In the genomic region with DNA sequence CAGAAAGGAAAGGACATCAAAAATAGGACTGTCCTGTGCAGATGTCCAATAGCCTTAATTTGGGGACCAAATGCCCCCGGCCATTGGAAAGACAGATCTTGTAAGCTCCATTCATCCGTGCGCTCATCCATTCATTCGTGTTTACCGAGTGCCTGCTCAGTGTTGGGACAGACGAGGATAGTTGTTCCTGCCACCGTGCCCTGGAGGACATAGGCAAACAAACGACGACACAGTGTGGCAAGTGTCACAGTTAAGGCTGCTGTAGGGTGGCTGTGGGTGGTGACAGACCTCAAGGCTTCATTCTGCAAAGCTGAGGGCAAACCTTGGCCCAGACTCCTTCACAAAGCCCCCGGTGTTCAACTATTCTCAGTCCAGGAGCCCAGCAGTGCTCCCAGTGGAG, we compare ENCODE assay signal across 15 cellular contexts. TPM values are rescaled to one million over a fixed set of nuclear protein-coding genes. Genes with fewer than 3 reads are reported as not detected.
DNase-seq lines count a peak whose midpoint lies in the region; ATAC-seq and TF ChIP-seq lines count a peak whose summit lies in the region.
"Had no signal": no experiment of that assay in that cellular context is flagged by ENCODE, and none has a peak within 500 bp of the region (broad histone marks: within the 10 kb centered on the region; RNA-seq: fewer than 3 reads in every experiment).

No MANE protein-coding gene starts in this region.

- H3K36me3 ChIP-seq in Panc1 (ENCODE audit: control insufficient read depth, insufficient read depth, low read length): peaks cover 36% of the 10 kb centered on the region
- H3K36me3 ChIP-seq in mammary epithelial cell (ENCODE audit: insufficient read depth, low read length): peaks cover 30% of the 10 kb centered on the region
- peaks cover 0 to 36% (median 0%) of the 10 kb centered on the region in 3 donors for H3K36me3 ChIP-seq in esophagus squamous epithelium
- 0 out of 2 replicates have a peak, but pooled peaks cover 8% of the 10 kb centered on the region for H3K36me3 ChIP-seq in PC-9 (ENCODE audit: low read depth)

- H3F3A ChIP-seq in PC-9 (ENCODE audit: insufficient read depth, low read depth): peaks cover 7% of the 10 kb centered on the region; the same call in 1 of the 2 replicates

- H3K4me3 ChIP-seq in Panc1 (ENCODE audit: low read depth in 2 of 2, low read length in 2 of 2) (no peak overlapping the region), mammary epithelial cell (replicated peaks in 1 of 3; ENCODE audit: insufficient read depth in 1 of 3, low read depth in 2 of 3, low read length in 3 of 3) (no peak overlapping the region), esophagus squamous epithelium (no peak overlapping the region), PC-9 (no peak overlapping the region)
- H3K4me3 ChIP-seq: HAP-1 had no signal

- no peak overlapping the region for H3K27ac ChIP-seq in Panc1 (ENCODE audit: low read length)
- no peak overlapping the region for H3K27ac ChIP-seq in mammary epithelial cell (ENCODE audit: insufficient read depth, low read depth, low read length)
- H3K27ac ChIP-seq in esophagus squamous epithelium: no peak overlapping the region
- H3K27ac ChIP-seq in PC-9: no peak overlapping the region

- TF ChIP-seq POLR2A in esophagus squamous epithelium (IDR thresholded peaks at IDR 0.05): no peak

- H3K9ac ChIP-seq in mammary epithelial cell (ENCODE audit: insufficient read depth, low read length): no peak overlapping the region

- dilution Hi-C loops in mammary epithelial cell (cut with HindIII; ENCODE audit: low sequenced_read_pairs): no loop called here

- POLR2A ChIA-PET in activated naive CD8-positive, alpha-beta T cell treated with anti-CD3 and anti-CD28 coated beads, Interleukin-2, amount 10 ng/mL, durations not matched to agents 7 days and 5 days (lab: Charles Lee): no interaction called here
- POLR2A ChIA-PET in Panc1 (lab: Charles Lee): no interaction called here
- POLR2A ChIA-PET in PC-9 (lab: Charles Lee; ENCODE audit: unreplicated experiment): no interaction called here

- no peaks in the 10 kb centered on the region for H3K9me2 ChIP-seq in PC-9 (ENCODE audit: insufficient read depth)

- H4K20me1 ChIP-seq in mammary epithelial cell (ENCODE audit: insufficient read depth, low read length): no peaks in the 10 kb centered on the region
- H4K20me1 ChIP-seq in PC-9 (ENCODE audit: insufficient read depth): no peaks in the 10 kb centered on the region

- BruUV-seq in Panc1 (replicated peaks; lab: Mats Ljungman, UMichigan): TSS peak; percentile 30
- TSS peak; percentile 14 for BruUV-seq in mammary epithelial cell (replicated peaks; lab: Mats Ljungman, UMichigan)
- no TSS peak for BruUV-seq in PC-9 (replicated peaks; lab: Mats Ljungman, UMichigan)

- H3K4me1 ChIP-seq in Panc1 (ENCODE audit: control insufficient read depth, insufficient read depth, low read length) (peaks cover 4% of the 10 kb centered on the region; the same call in 1 of the 2 replicates), mammary epithelial cell (ENCODE audit: insufficient read depth, low read length) (no peaks in the 10 kb centered on the region), esophagus squamous epithelium (no peaks in the 10 kb centered on the region), PC-9 (replicated peaks; ENCODE audit: insufficient read depth) (no peaks in the 10 kb centered on the region)
- H3K4me1 ChIP-seq: HAP-1 had no signal

- WGBS in mammary epithelial cell (ENCODE audit: low coverage, missing lambda C conversion rate): 94% methylated on average over 9 of the region's 10 CpGs
- 96 to 99% methylated on average over 10 of the region's 10 CpGs for WGBS in esophagus squamous epithelium, 2 donors

- H3K36me3 Mint-ChIP-seq in activated naive CD8-positive, alpha-beta T cell treated with anti-CD3 and anti-CD28 coated beads, Interleukin-2, amount 10 ng/mL, durations not matched to agents 7 days and 5 days: peaks cover 63% of the 10 kb centered on the region
- H3K36me3 Mint-ChIP-seq in activated naive CD8-positive, alpha-beta T cell treated with anti-CD3 and anti-CD28 coated beads, Interleukin-2, amount 50 U/mL, for 24 hours (ENCODE audit: low read depth): peaks cover 71% of the 10 kb centered on the region
- H3K36me3 Mint-ChIP-seq: CD4-positive, alpha-beta memory T cell had no signal

- intact Hi-C loops in Panc1 (cut with micrococcal nuclease; ENCODE audit: unreplicated experiment): no loop called here
- intact Hi-C loops in mammary epithelial cell (cut with micrococcal nuclease): no loop called here
- intact Hi-C loops in esophagus squamous epithelium (cut with DNase I): no loop called here
- intact Hi-C loops in PC-9 (cut with micrococcal nuclease; ENCODE audit: unreplicated experiment): no loop called here

- H3K9me3 ChIP-seq in Panc1 (ENCODE audit: control insufficient read depth, insufficient read depth, low read depth, low read length): no peaks in the 10 kb centered on the region
- no peaks in the 10 kb centered on the region for H3K9me3 ChIP-seq in mammary epithelial cell (replicated peaks; ENCODE audit: insufficient read depth, low read length)
- H3K9me3 ChIP-seq in esophagus squamous epithelium: no peaks in the 10 kb centered on the region
- no peaks in the 10 kb centered on the region for H3K9me3 ChIP-seq in PC-9 (ENCODE audit: insufficient read depth, low read depth)
- H3K9me3 ChIP-seq: HAP-1 had no signal

- ATAC-seq in activated naive CD8-positive, alpha-beta T cell treated with anti-CD3 and anti-CD28 coated beads, Interleukin-2, amount 10 ng/mL, durations not matched to agents 7 days and 5 days (ENCODE audit: low read depth): no peak
- ATAC-seq in activated naive CD8-positive, alpha-beta T cell treated with anti-CD3 and anti-CD28 coated beads, Interleukin-2, amount 50 U/mL, for 24 hours: no peak
- ATAC-seq in Panc1 (no peak), HG03378 (IDR thresholded peaks at IDR 0.05; ENCODE audit: unreplicated experiment) (no peak)

- no peaks in the 10 kb centered on the region for H3K27me3 Mint-ChIP-seq in activated naive CD8-positive, alpha-beta T cell treated with anti-CD3 and anti-CD28 coated beads, Interleukin-2, amount 10 ng/mL, durations not matched to agents 7 days and 5 days
- H3K27me3 Mint-ChIP-seq in activated naive CD8-positive, alpha-beta T cell treated with anti-CD3 and anti-CD28 coated beads, Interleukin-2, amount 50 U/mL, for 24 hours: no peaks in the 10 kb centered on the region
- H3K27me3 Mint-ChIP-seq: B cell; CD4-positive, alpha-beta memory T cell had no signal

- peaks cover 62% of the 10 kb centered on the region for H3K4me1 Mint-ChIP-seq in activated naive CD8-positive, alpha-beta T cell treated with anti-CD3 and anti-CD28 coated beads, Interleukin-2, amount 10 ng/mL, durations not matched to agents 7 days and 5 days
- H3K4me1 Mint-ChIP-seq in activated naive CD8-positive, alpha-beta T cell treated with anti-CD3 and anti-CD28 coated beads, Interleukin-2, amount 50 U/mL, for 24 hours: peaks cover 40% of the 10 kb centered on the region

- no peak overlapping the region for H3K4me2 ChIP-seq in mammary epithelial cell (ENCODE audit: insufficient read depth, low read depth, low read length)
- no peak overlapping the region for H3K4me2 ChIP-seq in PC-9

- no peak for DNase-seq in activated naive CD8-positive, alpha-beta T cell treated with anti-CD3 and anti-CD28 coated beads, Interleukin-2, amount 10 ng/mL, durations not matched to agents 7 days and 5 days
- no peak for DNase-seq in activated naive CD8-positive, alpha-beta T cell treated with anti-CD3 and anti-CD28 coated beads, Interleukin-2, amount 50 U/mL, for 24 hours
- no peak for DNase-seq in Panc1 (ENCODE audit: low read depth, low spot score)
- DNase-seq in mammary epithelial cell: no peak
- DNase-seq in esophagus squamous epithelium (lab: John Stamatoyannopoulos, UW): no peak
- no peak for DNase-seq in PC-9
- DNase-seq: CD4-positive, alpha-beta memory T cell; DMS79 treated with DMSO at 0.1 percent for 48 hours; NCI-H187; NCI-H226; NCI-H526 treated with DMSO at 0.1 percent for 48 hours; NK-92 treated with Interleukin-12 subunit alpha and Interleukin-12 subunit beta, amount 100 ng/mL, for 24 hours had no signal

- CTCF ChIA-PET in Panc1 (lab: Charles Lee) (no interaction called here), mammary epithelial cell (lab: Charles Lee; ENCODE audit: low non-redundant PET) (no interaction called here), PC-9 (lab: Charles Lee) (no interaction called here)

- in situ Hi-C loops in Panc1 (cut with HindIII; ENCODE audit: low pct_unique_long_range_greater_than_20kb, low sequenced_read_pairs) (no loop called here), mammary epithelial cell (cut with MboI; ENCODE audit: low sequenced_read_pairs in 2 of 2) (no loop called here)

- H3K9me3 Mint-ChIP-seq in activated naive CD8-positive, alpha-beta T cell treated with anti-CD3 and anti-CD28 coated beads, Interleukin-2, amount 10 ng/mL, durations not matched to agents 7 days and 5 days: no peaks in the 10 kb centered on the region
- no peaks in the 10 kb centered on the region for H3K9me3 Mint-ChIP-seq in activated naive CD8-positive, alpha-beta T cell treated with anti-CD3 and anti-CD28 coated beads, Interleukin-2, amount 50 U/mL, for 24 hours
- H3K9me3 Mint-ChIP-seq: CD4-positive, alpha-beta memory T cell had no signal

- H3K4me3 Mint-ChIP-seq in activated naive CD8-positive, alpha-beta T cell treated with anti-CD3 and anti-CD28 coated beads, Interleukin-2, amount 10 ng/mL, durations not matched to agents 7 days and 5 days: no peak overlapping the region
- no peak overlapping the region for H3K4me3 Mint-ChIP-seq in activated naive CD8-positive, alpha-beta T cell treated with anti-CD3 and anti-CD28 coated beads, Interleukin-2, amount 50 U/mL, for 24 hours
- H3K4me3 Mint-ChIP-seq: B cell; CD4-positive, alpha-beta memory T cell had no signal

- H3K79me2 ChIP-seq in mammary epithelial cell (ENCODE audit: insufficient read depth, low read length) (peaks cover 6% of the 10 kb centered on the region), PC-9 (ENCODE audit: low read depth) (no peaks in the 10 kb centered on the region)

- H2AFZ ChIP-seq in mammary epithelial cell (ENCODE audit: low read depth, low read length) (no peak overlapping the region), PC-9 (no peak overlapping the region)

- H3K27me3 ChIP-seq in Panc1 (ENCODE audit: control insufficient read depth, insufficient read depth, low read length): no peaks in the 10 kb centered on the region
- no peaks in the 10 kb centered on the region for H3K27me3 ChIP-seq in mammary epithelial cell (ENCODE audit: insufficient read depth, low read length)
- no peaks in the 10 kb centered on the region for H3K27me3 ChIP-seq in esophagus squamous epithelium
- no peaks in the 10 kb centered on the region for H3K27me3 ChIP-seq in PC-9 (ENCODE audit: insufficient read depth, low read depth)

- H3K27ac Mint-ChIP-seq in activated naive CD8-positive, alpha-beta T cell treated with anti-CD3 and anti-CD28 coated beads, Interleukin-2, amount 10 ng/mL, durations not matched to agents 7 days and 5 days: peak overlapping the region; percentile 20
- H3K27ac Mint-ChIP-seq in activated naive CD8-positive, alpha-beta T cell treated with anti-CD3 and anti-CD28 coated beads, Interleukin-2, amount 50 U/mL, for 24 hours: no peak overlapping the region
- H3K27ac Mint-ChIP-seq: B cell had no signal

- TF ChIP-seq CTCF in Panc1 (IDR thresholded peaks at IDR 0.05) (no peak), mammary epithelial cell (conservative IDR thresholded peaks at IDR 0.05 in 1 of 2, IDR thresholded peaks at IDR 0.05 in 1 of 2; ENCODE audit: extremely low read depth in 1 of 2, insufficient read depth in 1 of 2, low read depth in 1 of 2, low read length in 2 of 2) (no peak), esophagus squamous epithelium (IDR thresholded peaks at IDR 0.05) (no peak), PC-9 (conservative IDR thresholded peaks at IDR 0.05) (no peak)

RNA-seq across cellular contexts. Expression of a gene that starts 27.6 kb away (rescaled TPM):
- 100 to 1,000 TPM; 256 to 280 TPM for total RNA-seq in activated naive CD8-positive, alpha-beta T cell treated with anti-CD3 and anti-CD28 coated beads, Interleukin-2, amount 10 ng/mL, durations not matched to agents 7 days and 5 days
- total RNA-seq in Panc1 (2021; ENCODE audit: unreplicated experiment) (151 TPM), mammary epithelial cell (10 to 100 TPM in 1 of 2 donors, 1 to 10 TPM in 1; 1.3 to 88.5 TPM), esophagus squamous epithelium (10 to 100 TPM; 14.3 to 50.8 (median 26.1) TPM), PC-9 (2021) (75.2 and 114 TPM in 2 replicates)
- polyA plus RNA-seq in Panc1 (2012; ENCODE audit: insufficient read length): 33.8 TPM
- 20.8 TPM for polyA plus RNA-seq in mammary epithelial cell
- polyA minus RNA-seq in mammary epithelial cell: 70.7 TPM
